8 cellular contexts compared by ENCODE assay signal in the genomic region with DNA sequence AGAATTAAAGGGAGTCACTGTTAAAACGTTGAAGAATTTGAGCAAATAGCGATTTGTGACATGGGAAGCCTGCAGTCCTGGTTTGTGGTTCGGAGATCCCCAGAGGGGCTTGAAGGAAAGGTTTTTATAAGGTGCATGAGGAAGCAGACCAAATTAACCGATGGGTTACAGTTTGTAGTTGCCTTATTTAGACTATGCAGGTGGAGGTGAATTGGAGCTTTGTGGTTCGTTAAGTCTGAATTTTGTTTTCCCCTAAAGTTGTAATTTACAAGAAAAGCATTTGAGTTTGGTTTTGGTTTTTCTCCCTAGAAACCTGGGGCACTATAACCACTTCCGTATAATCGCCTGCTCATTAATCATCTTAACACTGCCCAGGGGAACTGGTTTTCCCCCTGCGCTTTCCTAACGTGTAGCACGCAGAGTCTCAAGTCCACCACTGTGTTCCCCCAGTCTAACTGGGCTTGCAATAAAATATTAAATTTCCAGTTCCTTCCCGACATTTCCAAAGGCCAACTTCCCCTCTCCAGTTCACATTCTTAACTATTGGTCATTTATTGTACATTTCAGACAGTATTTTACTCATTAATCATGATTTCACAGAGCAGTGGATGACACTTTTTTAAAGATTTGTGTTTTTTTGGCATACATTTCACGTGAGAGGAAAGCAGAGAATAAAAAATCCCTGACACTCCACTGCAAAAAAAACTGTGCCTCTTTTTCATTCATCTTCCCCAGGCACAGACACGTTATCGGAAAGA. TPM values are rescaled to one million over a fixed set of nuclear protein-coding genes. Genes with fewer than 3 reads are reported as not detected.
DNase-seq lines count a peak whose midpoint lies in the region; ATAC-seq and TF ChIP-seq lines count a peak whose summit lies in the region.

No MANE protein-coding gene starts in this region.

- no peaks in the 10 kb centered on the region; the same call in 1 of the 2 replicates for H3K9me3 ChIP-seq in NT2/D1 (ENCODE audit: insufficient read depth, low read length)

- peaks cover 5% of the 10 kb centered on the region for H3K27me3 ChIP-seq in NT2/D1 (ENCODE audit: insufficient read depth, insufficient read length)

- peaks cover 6% of the 10 kb centered on the region for H3K4me1 ChIP-seq in NT2/D1 (ENCODE audit: insufficient read depth, insufficient read length)

- ATAC-seq in HG03045 (IDR thresholded peaks at IDR 0.05; ENCODE audit: unreplicated experiment): peak; percentile 24
- ATAC-seq in HG02840 (IDR thresholded peaks at IDR 0.05; ENCODE audit: low FRiP score, unreplicated experiment): no peak

- peak overlapping the region; percentile 96 for H3K9ac ChIP-seq in NT2/D1 (ENCODE audit: insufficient read length, low read depth)

- peaks cover 33% of the 10 kb centered on the region for H3K36me3 ChIP-seq in NT2/D1 (ENCODE audit: insufficient read depth, insufficient read length, low read length)

- H3K4me3 ChIP-seq in NT2/D1 (ENCODE audit: insufficient read length, low read depth): peak overlapping the region; percentile 95
- H3K4me3 ChIP-seq in astrocyte of the cerebellum (ENCODE audit: low read depth, low read length): peak overlapping the region; percentile 97

- H3K4me3 Mint-ChIP-seq in immature natural killer cell: peak overlapping the region; percentile 97 to 98 (median 97)

- peaks cover 0 to 3% (median 0%) of the 10 kb centered on the region in 3 donors for H3K36me3 Mint-ChIP-seq in immature natural killer cell

- H3K9me3 Mint-ChIP-seq in immature natural killer cell: no peaks in the 10 kb centered on the region

- in situ Hi-C loops in GM13977 (cut with MboI; ENCODE audit: low pct_unique_long_range_greater_than_20kb, low sequenced_read_pairs, unreplicated experiment) (loop anchor here (25.0 kb wide), 3 partner anchors 162 to 912 kb away; partner anchors contain the start of genes ARMC5, SETD1A and TGFB1I1), astrocyte of the cerebellum (cut with HindIII; ENCODE audit: low sequenced_read_pairs) (no loop called here)

- H3K4me1 Mint-ChIP-seq in immature natural killer cell: peaks cover 71 to 73% of the 10 kb centered on the region in 2 donors

- H3K27me3 Mint-ChIP-seq in immature natural killer cell (ENCODE audit: low read depth in 3 of 3): peaks cover 10 to 12% (median 12%) of the 10 kb centered on the region in 3 donors

- peak; percentile 49 to 57 for DNase-seq in AML-193 (lab: John Stamatoyannopoulos, UW)
- peak; percentile 60 for DNase-seq in GM13977 (ENCODE audit: low spot score)
- DNase-seq in NT2/D1 (ENCODE audit: low read depth, low spot score): no peak
- no peak for DNase-seq in astrocyte of the cerebellum (ENCODE audit: low read depth)
- DNase-seq in immature natural killer cell: peak; percentile 31 to 37 (median 34)
- DNase-seq in stimulated activated naive CD4-positive, alpha-beta T cell treated with Interleukin-2 at 50 U/mL for 16 hours (lab: John Stamatoyannopoulos, UW): peak; percentile 45

- H3K27ac Mint-ChIP-seq in immature natural killer cell: peak overlapping the region; percentile 85 to 97 (median 94)

- TF ChIP-seq CTCF in GM13977 (IDR thresholded peaks at IDR 0.05; ENCODE audit: extremely low read depth, insufficient read depth, missing control alignments): no peak
- TF ChIP-seq CTCF in astrocyte of the cerebellum (IDR thresholded peaks at IDR 0.05; ENCODE audit: low read depth, low read length, missing control alignments): no peak

RNA-seq across cellular contexts. Expression of gene ZNF267, which starts 0.9 kb away (rescaled TPM):
- 10 to 100 TPM in 2 of 3 donors, 1 to 10 TPM in 1; 7.9 to 11.3 (median 11.2) TPM for polyA plus RNA-seq in immature natural killer cell

Comparison
In these comparisons a context has a peak if more than half of its experiments do, and no peak if none do; other contexts are left out.
1. DNase-seq: peak in AML-193 (2 of 2), GM13977 (single experiment), immature natural killer cell (3 of 3) and stimulated activated naive CD4-positive, alpha-beta T cell treated with Interleukin-2 at 50 U/mL for 16 hours (single experiment); none in NT2/D1 (single experiment) and astrocyte of the cerebellum (single experiment).